8 cellular contexts compared by ENCODE assay signal in the genomic region with DNA sequence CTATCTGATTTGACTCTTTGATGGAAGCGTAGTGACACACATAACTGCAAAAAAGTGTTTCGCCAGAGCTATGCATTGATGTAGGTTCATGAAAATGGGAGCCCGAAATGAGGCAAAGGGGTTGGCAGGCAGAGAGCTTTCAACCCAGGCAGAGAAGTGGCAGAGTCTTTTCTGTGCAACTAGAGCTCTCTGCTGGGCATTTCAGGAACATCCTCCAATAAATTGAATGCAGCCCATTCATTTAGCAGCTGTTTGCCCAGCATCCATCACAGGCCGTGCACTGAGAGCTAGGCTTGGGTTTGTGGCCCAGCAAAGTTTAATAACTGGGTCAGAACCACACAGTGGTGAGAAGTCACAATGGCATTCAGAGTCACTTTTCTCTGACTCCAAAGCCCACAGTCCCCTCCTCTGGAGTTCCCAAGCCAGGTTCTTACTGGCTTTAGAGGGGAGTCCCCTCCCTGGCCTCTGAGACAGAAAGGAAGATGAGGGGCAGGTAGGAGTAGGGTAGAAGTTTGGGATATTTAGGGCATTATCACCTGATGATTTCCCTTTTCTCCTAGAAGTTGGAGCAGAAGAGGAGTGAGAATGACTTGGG. TPM values are rescaled to one million over a fixed set of nuclear protein-coding genes. Genes with fewer than 3 reads are reported as not detected.
A peak's percentile ranks its signal among the peaks of the same experiment; 100 is the strongest.
DNase-seq lines count a peak whose midpoint lies in the region; ATAC-seq and TF ChIP-seq lines count a peak whose summit lies in the region.

No MANE protein-coding gene starts in this region.

- no peak overlapping the region for H3K4me3 ChIP-seq in testis

- H3K9me3 ChIP-seq in testis = no peaks in the 10 kb centered on the region

- H3K4me1 ChIP-seq in testis = no peaks in the 10 kb centered on the region

- no peak for ATAC-seq in GM19324 (IDR thresholded peaks at IDR 0.05; ENCODE audit: low FRiP score, unreplicated experiment)

- H3K27ac ChIP-seq in 22Rv1 (no peak overlapping the region), testis (no peak overlapping the region)

- H3K36me3 ChIP-seq in testis (ENCODE audit: low read depth, missing control alignments) = no peaks in the 10 kb centered on the region

- intact Hi-C loops in testis (cut with DNase I; ENCODE audit: low total_unique reads) = loop anchor here (10.0 kb wide), 1 partner anchor 303 kb away; no protein-coding TSS in a partner anchor

- DNase-seq in ELF-1 (ENCODE audit: low read depth, low spot score) (peak; percentile 37), NCI-H1105 treated with DMSO at 0.1 percent for 48 hours (lab: John Stamatoyannopoulos, UW) (peak; percentile 53), T follicular helper cell (ENCODE audit: low read depth) (peak; percentile 3), foreskin melanocyte (peak; percentile 35), testis (peak; percentile 51), activated gamma-delta T cell (lab: John Stamatoyannopoulos, UW) (no peak)

- H3K27me3 ChIP-seq in testis = no peaks in the 10 kb centered on the region

- WGBS in testis, 2 donors = 52 to 58% methylated on average over 4 of the region's 4 CpGs

- peak; percentile 50 for TF ChIP-seq CTCF in 22Rv1 (IDR thresholded peaks at IDR 0.05)
- TF ChIP-seq CTCF in testis (IDR thresholded peaks at IDR 0.05) = peak in 2 of 3 experiments; percentile 24 to 30

- TF ChIP-seq POLR2A in testis (IDR thresholded peaks at IDR 0.05) = no peak

RNA-seq across cellular contexts. Expression of gene ELMO2, which starts 31.8 kb away (rescaled TPM):
- 100 to 1,000 TPM; 120 to 128 TPM for total RNA-seq in testis
- polyA plus RNA-seq in testis (ENCODE audit: insufficient read depth, low read depth, low replicate concordance) = 78.8 TPM
